ENCODE assay signal across 11 cellular contexts in genomic region chr17:81523139-81524062, GRCh38. TPM values are rescaled to one million over a fixed set of nuclear protein-coding genes. Genes with fewer than 3 reads are reported as not detected.
DNase-seq lines count a peak whose midpoint lies in the region; ATAC-seq, FAIRE-seq and TF ChIP-seq lines count a peak whose summit lies in the region.
"Had no signal": no experiment of that assay in that cellular context is flagged by ENCODE, and none has a peak within 500 bp of the region (broad histone marks: within the 10 kb centered on the region; RNA-seq: fewer than 3 reads in every experiment).

No MANE protein-coding gene starts in this region.

- no peak for FAIRE-seq in astrocyte (lab: Jason Lieb, UNC)

- no peaks in the 10 kb centered on the region for H3K9me3 ChIP-seq in BE2C
- H3K9me3 ChIP-seq in MG63, result no peaks in the 10 kb centered on the region
- H3K9me3 ChIP-seq in astrocyte (ENCODE audit: insufficient read depth, low read depth, low read length), result no peaks in the 10 kb centered on the region
- no peaks in the 10 kb centered on the region for H3K9me3 ChIP-seq in prostate gland
- H3K9me3 ChIP-seq: upper lobe of left lung had no signal

- H3K79me2 ChIP-seq in astrocyte (ENCODE audit: insufficient read depth, low read length), result peaks cover 4% of the 10 kb centered on the region

- CTCF ChIA-PET in activated CD8-positive, alpha-beta T cell treated with anti-CD3 and anti-CD28 coated beads, Interleukin-2, amount 10 ng/mL, durations not matched to agents 7 days and 5 days (lab: Charles Lee), result interaction anchor here (1.3 kb wide), 1 partner anchor 39 kb away, joined by 3 read pairs; no protein-coding TSS in a partner anchor

- H3K9me3 Mint-ChIP-seq in astrocyte (ENCODE audit: unreplicated experiment), result no peaks in the 10 kb centered on the region
- no peaks in the 10 kb centered on the region for H3K9me3 Mint-ChIP-seq in activated CD8-positive, alpha-beta T cell treated with anti-CD3 and anti-CD28 coated beads, Interleukin-2, amount 10 ng/mL, durations not matched to agents 7 days and 5 days (ENCODE audit: insufficient read depth)

- H3K36me3 Mint-ChIP-seq in astrocyte (ENCODE audit: low read depth, unreplicated experiment), result no peaks in the 10 kb centered on the region
- H3K36me3 Mint-ChIP-seq in activated CD8-positive, alpha-beta T cell treated with anti-CD3 and anti-CD28 coated beads, Interleukin-2, amount 10 ng/mL, durations not matched to agents 7 days and 5 days (ENCODE audit: low read depth), result no peaks in the 10 kb centered on the region
- H3K36me3 Mint-ChIP-seq: activated naive CD8-positive, alpha-beta T cell had no signal

- H3K4me3 ChIP-seq in BE2C (ENCODE audit: low read depth, low read length) (no peak overlapping the region), MG63 (no peak overlapping the region), astrocyte (ENCODE audit: insufficient read depth, low read depth, low read length) (no peak overlapping the region), prostate gland (no peak overlapping the region)
- H3K4me3 ChIP-seq: upper lobe of left lung had no signal

- peak overlapping the region; percentile 52 for H3K4me2 ChIP-seq in astrocyte (ENCODE audit: low read length)

- DNase-seq in BE2C (peak; percentile 63), MG63 (peak; percentile 91), astrocyte (ENCODE audit: low read depth) (no peak), islet precursor cell (peak; percentile 91), prostate gland (ENCODE audit: low spot score) (no peak)
- DNase-seq in activated CD8-positive, alpha-beta T cell treated with anti-CD3 and anti-CD28 coated beads, Interleukin-2, amount 10 ng/mL, durations not matched to agents 7 days and 5 days, result no peak
- DNase-seq: MM.1S had no signal

- H4K20me1 ChIP-seq in astrocyte (ENCODE audit: insufficient read depth, low read length), result peaks cover 32% of the 10 kb centered on the region

- no peak overlapping the region for H3K27ac Mint-ChIP-seq in astrocyte (ENCODE audit: unreplicated experiment)
- no peak overlapping the region for H3K27ac Mint-ChIP-seq in activated CD8-positive, alpha-beta T cell treated with anti-CD3 and anti-CD28 coated beads, Interleukin-2, amount 10 ng/mL, durations not matched to agents 7 days and 5 days
- H3K27ac Mint-ChIP-seq: activated naive CD8-positive, alpha-beta T cell had no signal

- POLR2A ChIA-PET in activated CD8-positive, alpha-beta T cell treated with anti-CD3 and anti-CD28 coated beads, Interleukin-2, amount 10 ng/mL, durations not matched to agents 7 days and 5 days (lab: Charles Lee), result interaction anchor here (0.8 kb wide), 1 partner anchor 11 kb away, joined by 3 read pairs; no protein-coding TSS in a partner anchor

- intact Hi-C loops in prostate gland (cut with DNase I), result no loop called here

- peaks cover 11% of the 10 kb centered on the region for H3K27me3 ChIP-seq in BE2C
- H3K27me3 ChIP-seq in MG63, result no peaks in the 10 kb centered on the region
- H3K27me3 ChIP-seq in astrocyte (ENCODE audit: insufficient read depth, low read length), result peaks cover 9% of the 10 kb centered on the region
- H3K27me3 ChIP-seq in prostate gland (replicated peaks; ENCODE audit: insufficient read depth), result no peaks in the 10 kb centered on the region

- no peaks in the 10 kb centered on the region for H3K27me3 Mint-ChIP-seq in astrocyte (ENCODE audit: low read depth, unreplicated experiment)
- H3K27me3 Mint-ChIP-seq in activated CD8-positive, alpha-beta T cell treated with anti-CD3 and anti-CD28 coated beads, Interleukin-2, amount 10 ng/mL, durations not matched to agents 7 days and 5 days (ENCODE audit: low read depth), result peaks cover 15% of the 10 kb centered on the region

- no peak overlapping the region for H3K4me3 Mint-ChIP-seq in astrocyte (ENCODE audit: unreplicated experiment)
- no peak overlapping the region for H3K4me3 Mint-ChIP-seq in activated CD8-positive, alpha-beta T cell treated with anti-CD3 and anti-CD28 coated beads, Interleukin-2, amount 10 ng/mL, durations not matched to agents 7 days and 5 days
- H3K4me3 Mint-ChIP-seq: activated naive CD8-positive, alpha-beta T cell had no signal

- H3K4me1 Mint-ChIP-seq in astrocyte (ENCODE audit: low read depth, unreplicated experiment), result peaks cover 4% of the 10 kb centered on the region
- peaks cover 6% of the 10 kb centered on the region for H3K4me1 Mint-ChIP-seq in activated CD8-positive, alpha-beta T cell treated with anti-CD3 and anti-CD28 coated beads, Interleukin-2, amount 10 ng/mL, durations not matched to agents 7 days and 5 days (ENCODE audit: low read depth)

- TF ChIP-seq CTCF in BE2C (IDR thresholded peaks at IDR 0.05; ENCODE audit: low read depth, low read length) (peak; percentile 46; the same call in 1 of the 2 replicates), astrocyte (IDR thresholded peaks at IDR 0.05; ENCODE audit: insufficient read depth, low read depth, low read length) (no peak), prostate gland (IDR thresholded peaks at IDR 0.05) (no peak)

- no peak overlapping the region for H2AFZ ChIP-seq in astrocyte (ENCODE audit: low read depth, low read length)

- H3K4me1 ChIP-seq in BE2C (no peaks in the 10 kb centered on the region), astrocyte (ENCODE audit: insufficient read depth, low read length) (peaks cover 27% of the 10 kb centered on the region), prostate gland (replicated peaks) (peaks cover 9% of the 10 kb centered on the region)

- no peak for TF ChIP-seq POLR2A in prostate gland (IDR thresholded peaks at IDR 0.05)

- ATAC-seq in activated CD8-positive, alpha-beta T cell treated with anti-CD3 and anti-CD28 coated beads, Interleukin-2, amount 10 ng/mL, durations not matched to agents 7 days and 5 days, result no peak
- no peak for ATAC-seq in HG02870 (IDR thresholded peaks at IDR 0.05; ENCODE audit: unreplicated experiment)
- ATAC-seq in HG03520 (IDR thresholded peaks at IDR 0.05; ENCODE audit: unreplicated experiment), result no peak

- no peak overlapping the region for H3K9ac ChIP-seq in astrocyte (ENCODE audit: low read length)

- WGBS in prostate gland, result 30% methylated on average over 30 of the region's 30 CpGs

- H3K36me3 ChIP-seq in BE2C (no peaks in the 10 kb centered on the region), MG63 (no peaks in the 10 kb centered on the region; the same call in 1 of the 2 replicates), astrocyte (ENCODE audit: insufficient read depth, low read length) (no peaks in the 10 kb centered on the region), prostate gland (no peaks in the 10 kb centered on the region)
- H3K36me3 ChIP-seq: upper lobe of left lung had no signal

- H3K27ac ChIP-seq in astrocyte (ENCODE audit: low read depth, low read length) (no peak overlapping the region), prostate gland (no peak overlapping the region)
- H3K27ac ChIP-seq: upper lobe of left lung had no signal

RNA-seq across cellular contexts. Expression of gene FSCN2, which starts 4.8 kb away (rescaled TPM):
- 2.4 TPM for polyA plus RNA-seq in BE2C (2012; ENCODE audit: insufficient read depth, insufficient read length, low read depth)
- 0.12 TPM in 1 of 2 replicates, not detected in the other for total RNA-seq in MG63 (2014; rRNA removed; shearing (Covaris generic); ENCODE audit: low replicate concordance)
- total RNA-seq in astrocyte, result 5.6 and 8.0 TPM in 2 replicates
- under 1 TPM; 0.52 to 0.74 TPM for total RNA-seq in activated CD8-positive, alpha-beta T cell treated with anti-CD3 and anti-CD28 coated beads, Interleukin-2, amount 10 ng/mL, durations not matched to agents 7 days and 5 days
- total RNA-seq in prostate gland, result 1 to 10 TPM; 3.1 to 5.6 TPM

RNA-seq across cellular contexts. Expression of gene ACTG1, which starts 10.8 kb away (rescaled TPM):
- polyA plus RNA-seq in BE2C (2012; ENCODE audit: insufficient read depth, insufficient read length, low read depth), result 2,263 TPM
- 5,061 and 6,321 TPM in 2 replicates for total RNA-seq in MG63 (2014; rRNA removed; shearing (Covaris generic); ENCODE audit: low replicate concordance)
- total RNA-seq in astrocyte, result 7,049 and 7,369 TPM in 2 replicates
- total RNA-seq in activated CD8-positive, alpha-beta T cell treated with anti-CD3 and anti-CD28 coated beads, Interleukin-2, amount 10 ng/mL, durations not matched to agents 7 days and 5 days, result 1,000 to 10,000 TPM; 5,147 to 5,318 TPM
- 1,000 to 10,000 TPM; 2,438 to 3,181 TPM for total RNA-seq in prostate gland

RNA-seq across cellular contexts. Expression of gene FAAP100, which starts 28.8 kb away (rescaled TPM):
- 43.0 TPM for polyA plus RNA-seq in BE2C (2012; ENCODE audit: insufficient read depth, insufficient read length, low read depth)
- total RNA-seq in MG63 (2014; rRNA removed; shearing (Covaris generic); ENCODE audit: low replicate concordance), result 25.6 and 41.7 TPM in 2 replicates
- total RNA-seq in astrocyte (35.8 and 38.9 TPM in 2 replicates), prostate gland (10 to 100 TPM; 27.8 to 44.4 TPM)
- 10 to 100 TPM; 39.2 to 43.6 TPM for total RNA-seq in activated CD8-positive, alpha-beta T cell treated with anti-CD3 and anti-CD28 coated beads, Interleukin-2, amount 10 ng/mL, durations not matched to agents 7 days and 5 days

Comparison
In these comparisons a context has a peak if more than half of its experiments do, and no peak if none do; other contexts are left out.
1. DNase-seq: peak in BE2C (single experiment), MG63 (single experiment) and islet precursor cell (single experiment); none in astrocyte (single experiment), activated CD8-positive, alpha-beta T cell treated with anti-CD3 and anti-CD28 coated beads, Interleukin-2, amount 10 ng/mL, durations not matched to agents 7 days and 5 days (single experiment) and prostate gland (single experiment).